In genomic region chr2:174627216-174627615, GRCh38 we compare ENCODE assay signal across 21 cellular contexts. TPM values are rescaled to one million over a fixed set of nuclear protein-coding genes. Genes with fewer than 3 reads are reported as not detected.
DNase-seq lines count a peak whose midpoint lies in the region; ATAC-seq lines count a peak whose summit lies in the region.
"Had no signal": no experiment of that assay in that cellular context is flagged by ENCODE, and none has a peak within 500 bp of the region (broad histone marks: within the 10 kb centered on the region; RNA-seq: fewer than 3 reads in every experiment).

No MANE protein-coding gene starts in this region.

- POLR2A ChIA-PET in activated CD4-positive, alpha-beta memory T cell treated with anti-CD3 and anti-CD28 coated beads for 36 hours (lab: Charles Lee), result no interaction called here

- H3K36me3 Mint-ChIP-seq in stimulated activated naive CD8-positive, alpha-beta T cell treated with anti-CD3 and anti-CD28 coated beads, Interleukin-15, Interleukin-2, amounts not matched to agents 100 ng/mL and 50 ng/mL, for 24 hours (ENCODE audit: low read depth), result peaks cover 81% of the 10 kb centered on the region
- H3K36me3 Mint-ChIP-seq in activated CD4-positive, alpha-beta memory T cell treated with anti-CD3 and anti-CD28 coated beads for 36 hours, result peaks cover 60% of the 10 kb centered on the region
- peaks cover 11 to 22% (median 21%) of the 10 kb centered on the region in 3 donors for H3K36me3 Mint-ChIP-seq in immature natural killer cell

- H3K4me1 Mint-ChIP-seq in stimulated activated naive CD8-positive, alpha-beta T cell treated with anti-CD3 and anti-CD28 coated beads, Interleukin-15, Interleukin-2, amounts not matched to agents 100 ng/mL and 50 ng/mL, for 24 hours (ENCODE audit: low read depth), result peaks cover 88% of the 10 kb centered on the region
- peaks cover 80% of the 10 kb centered on the region for H3K4me1 Mint-ChIP-seq in activated CD4-positive, alpha-beta memory T cell treated with anti-CD3 and anti-CD28 coated beads for 36 hours (ENCODE audit: low read depth)
- H3K4me1 Mint-ChIP-seq in immature natural killer cell, result peaks cover 66 to 85% of the 10 kb centered on the region in 2 donors

- peak overlapping the region; percentile 22 for H3K27ac Mint-ChIP-seq in stimulated activated naive CD8-positive, alpha-beta T cell treated with anti-CD3 and anti-CD28 coated beads, Interleukin-15, Interleukin-2, amounts not matched to agents 100 ng/mL and 50 ng/mL, for 24 hours
- H3K27ac Mint-ChIP-seq in activated CD4-positive, alpha-beta memory T cell treated with anti-CD3 and anti-CD28 coated beads for 36 hours, result peak overlapping the region; percentile 66
- H3K27ac Mint-ChIP-seq in immature natural killer cell, result peak overlapping the region in 5 of 6 donors; percentile 11 to 85 (median 68)

- H3K4me3 Mint-ChIP-seq in stimulated activated naive CD8-positive, alpha-beta T cell treated with anti-CD3 and anti-CD28 coated beads, Interleukin-15, Interleukin-2, amounts not matched to agents 100 ng/mL and 50 ng/mL, for 24 hours, result no peak overlapping the region
- no peak overlapping the region for H3K4me3 Mint-ChIP-seq in activated CD4-positive, alpha-beta memory T cell treated with anti-CD3 and anti-CD28 coated beads for 36 hours
- no peak overlapping the region for H3K4me3 Mint-ChIP-seq in immature natural killer cell

- DNase-seq in stimulated activated naive CD8-positive, alpha-beta T cell treated with anti-CD3 and anti-CD28 coated beads, Interleukin-15, Interleukin-2, amounts not matched to agents 100 U/mL and 50 U/mL, for 24 hours, result no peak
- DNase-seq in activated CD4-positive, alpha-beta memory T cell treated with anti-CD3 and anti-CD28 coated beads for 36 hours, result no peak
- DNase-seq in immature natural killer cell, result no peak
- DNase-seq: activated CD4-positive, CD25-positive, alpha-beta regulatory T cell treated with anti-CD3 and anti-CD28 coated beads, Interleukin-2, amount 50 U/mL, for 72 hours; activated naive CD4-positive, alpha-beta T cell treated with Interleukin-2 at 50 U/mL for 16 hours; cerebellar nuclear complex; erythroblast; foreskin fibroblast; H7; KG1; left lung; NCI-H146; NCI-H2171; NCI-H524 treated with DMSO at 0.1 percent for 48 hours; sigmoid colon; T-helper 9 cell; uterus had no signal

- no peaks in the 10 kb centered on the region for H3K27me3 Mint-ChIP-seq in stimulated activated naive CD8-positive, alpha-beta T cell treated with anti-CD3 and anti-CD28 coated beads, Interleukin-15, Interleukin-2, amounts not matched to agents 100 ng/mL and 50 ng/mL, for 24 hours
- no peaks in the 10 kb centered on the region for H3K27me3 Mint-ChIP-seq in activated CD4-positive, alpha-beta memory T cell treated with anti-CD3 and anti-CD28 coated beads for 36 hours
- peaks cover 0 to 2% (median 0%) of the 10 kb centered on the region in 3 donors for H3K27me3 Mint-ChIP-seq in immature natural killer cell (ENCODE audit: low read depth in 3 of 3)

- ATAC-seq in stimulated activated naive CD8-positive, alpha-beta T cell treated with anti-CD3 and anti-CD28 coated beads, Interleukin-15, Interleukin-2, amounts not matched to agents 100 U/mL and 50 U/mL, for 24 hours, result no peak
- ATAC-seq in GM18870 (IDR thresholded peaks at IDR 0.05; ENCODE audit: unreplicated experiment) (no peak), HG03039 (IDR thresholded peaks at IDR 0.05; ENCODE audit: unreplicated experiment) (no peak)
- ATAC-seq in activated CD4-positive, CD25-positive, alpha-beta regulatory T cell treated with anti-CD3 and anti-CD28 coated beads, Interleukin-2, amount 50 U/mL, for 24 hours, result no peak
- ATAC-seq: left lung had no signal

- intact Hi-C loops in activated CD4-positive, alpha-beta memory T cell treated with anti-CD3 and anti-CD28 coated beads for 36 hours (cut with micrococcal nuclease), result no loop called here

- no peaks in the 10 kb centered on the region for H3K9me3 Mint-ChIP-seq in stimulated activated naive CD8-positive, alpha-beta T cell treated with anti-CD3 and anti-CD28 coated beads, Interleukin-15, Interleukin-2, amounts not matched to agents 100 ng/mL and 50 ng/mL, for 24 hours
- no peaks in the 10 kb centered on the region for H3K9me3 Mint-ChIP-seq in activated CD4-positive, alpha-beta memory T cell treated with anti-CD3 and anti-CD28 coated beads for 36 hours
- H3K9me3 Mint-ChIP-seq in immature natural killer cell, result no peaks in the 10 kb centered on the region

- CTCF ChIA-PET in activated CD4-positive, alpha-beta memory T cell treated with anti-CD3 and anti-CD28 coated beads for 36 hours (lab: Charles Lee), result interaction anchor here (1.0 kb wide), 1 partner anchor 10 kb away, joined by 3 read pairs; no protein-coding TSS in a partner anchor

RNA-seq across cellular contexts. Expression of gene WIPF1, which starts 29.6 kb away (rescaled TPM):
- 100 to 1,000 TPM; 170 to 183 TPM for total RNA-seq in activated CD4-positive, alpha-beta memory T cell treated with anti-CD3 and anti-CD28 coated beads for 36 hours
- 100 to 1,000 TPM in 2 of 3 donors, 10 to 100 TPM in 1; 93.7 to 252 (median 131) TPM for polyA plus RNA-seq in immature natural killer cell
